Comparison of ENCODE assay signal across 17 cellular contexts in the genomic region with DNA sequence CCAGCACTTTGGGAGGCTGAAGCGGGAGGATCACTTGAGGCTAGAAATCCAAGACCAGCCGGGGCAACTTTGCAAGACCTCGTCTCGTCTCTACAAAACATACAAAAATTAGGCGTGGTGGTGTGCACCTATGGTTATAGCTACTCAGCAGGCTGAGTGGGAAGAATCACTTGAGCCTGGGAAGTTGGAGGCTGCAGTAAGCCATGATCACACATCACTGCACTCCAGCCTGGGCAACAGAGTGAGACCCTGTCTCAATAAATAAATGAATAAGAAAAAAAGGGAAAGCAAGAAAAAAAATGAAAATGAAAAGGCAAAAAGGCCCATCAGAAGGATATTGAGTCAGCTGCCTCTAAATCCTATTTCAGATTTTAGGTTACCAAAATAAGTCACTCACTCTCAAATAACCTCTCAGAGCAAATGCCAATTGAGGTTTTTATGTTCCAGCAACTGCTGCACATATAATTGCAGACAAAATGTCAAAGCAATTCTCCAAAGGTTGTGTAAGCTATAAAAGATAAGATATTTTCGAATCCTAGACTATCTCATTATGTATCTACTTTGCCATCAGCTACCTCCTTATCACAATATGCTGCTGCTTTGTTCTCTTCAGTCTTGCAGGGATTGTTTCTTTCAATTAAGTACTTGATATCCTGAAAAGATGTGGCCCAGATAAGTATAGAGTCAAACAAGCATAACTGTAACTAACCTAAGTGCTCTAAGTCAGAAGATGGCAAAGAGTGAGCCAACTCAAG. TPM values are rescaled to one million over a fixed set of nuclear protein-coding genes. Genes with fewer than 3 reads are reported as not detected.
DNase-seq lines count a peak whose midpoint lies in the region; ATAC-seq and TF ChIP-seq lines count a peak whose summit lies in the region.
"Had no signal": no experiment of that assay in that cellular context is flagged by ENCODE, and none has a peak within 500 bp of the region (broad histone marks: within the 10 kb centered on the region; RNA-seq: fewer than 3 reads in every experiment).

No MANE protein-coding gene starts in this region.

- H3K9me3 ChIP-seq in RWPE2 (ENCODE audit: severe bottlenecking) (no peaks in the 10 kb centered on the region), spleen (no peaks in the 10 kb centered on the region)
- H3K9me3 ChIP-seq: breast epithelium, prostate gland had no signal

- H3K36me3 Mint-ChIP-seq in chondrocyte (ENCODE audit: low read depth) = peaks cover 15% of the 10 kb centered on the region

- no peak for TF ChIP-seq POLR2A in spleen (IDR thresholded peaks at IDR 0.05)

- peaks cover 83% of the 10 kb centered on the region for H3K36me3 ChIP-seq in RWPE2 (ENCODE audit: low read depth)
- H3K36me3 ChIP-seq in spleen = peaks cover 0 to 61% (median 35%) of the 10 kb centered on the region in 6 donors
- H3K36me3 ChIP-seq: breast epithelium, prostate gland had no signal

- ATAC-seq in RWPE2 (ENCODE audit: low read depth) (no peak), HG02798 (IDR thresholded peaks at IDR 0.05; ENCODE audit: poor library complexity, unreplicated experiment) (no peak)
- ATAC-seq: left cardiac atrium, PC-3 had no signal

- H3K4me3 Mint-ChIP-seq in chondrocyte (ENCODE audit: unreplicated experiment) = no peak overlapping the region

- DNase-seq in activated T-cell treated with anti-CD3 and anti-CD28 coated beads, Interleukin-2, amount 50 U/mL, for 1 hour = peak; percentile 8
- DNase-seq in activated T-cell treated with anti-CD3 and anti-CD28 coated beads, Interleukin-2, amount 50 U/mL, for 48 hours = no peak
- peak; percentile 9 for DNase-seq in RWPE2 (ENCODE audit: low spot score)
- DNase-seq in chondrocyte (ENCODE audit: low spot score) = peak; percentile 4
- DNase-seq in spleen = peak; percentile 13
- no peak for DNase-seq in glomerular visceral epithelial cell (ENCODE audit: extremely low spot score)
- DNase-seq in T-helper 1 cell = no peak
- DNase-seq: ACHN, activated gamma-delta T cell, hypothalamus, left cardiac atrium, NCI-H2029, NCI-H524 treated with DMSO at 0.1 percent for 48 hours, PC-3 had no signal

- TF ChIP-seq CTCF in RWPE2 (IDR thresholded peaks at IDR 0.05; ENCODE audit: poor library complexity, severe bottlenecking) (no peak), chondrocyte (IDR thresholded peaks at IDR 0.05) (no peak), spleen (IDR thresholded peaks at IDR 0.05 in 8 of 11, conservative IDR thresholded peaks at IDR 0.05 in 3 of 11) (no peak)

- peaks cover 63% of the 10 kb centered on the region for H3K4me1 Mint-ChIP-seq in chondrocyte (ENCODE audit: low read depth)

- H3K27ac ChIP-seq in RWPE2 (ENCODE audit: poor library complexity, severe bottlenecking) (no peak overlapping the region), spleen (no peak overlapping the region)
- H3K27ac ChIP-seq: breast epithelium, prostate gland had no signal

- H3K27me3 Mint-ChIP-seq in chondrocyte (ENCODE audit: low read depth) = no peaks in the 10 kb centered on the region

- no peak overlapping the region for H3K27ac Mint-ChIP-seq in chondrocyte (ENCODE audit: unreplicated experiment)

- WGBS in spleen, 5 donors = 88 to 92% (median 90%) methylated on average over 6 of the region's 6 CpGs

- intact Hi-C loops in spleen (cut with DNase I; ENCODE audit: low total_unique reads) = no loop called here

- H3K27me3 ChIP-seq in RWPE2 (ENCODE audit: insufficient read depth, poor library complexity, severe bottlenecking) = no peaks in the 10 kb centered on the region
- no peaks in the 10 kb centered on the region for H3K27me3 ChIP-seq in spleen (replicated peaks in 1 of 7)
- H3K27me3 ChIP-seq: breast epithelium had no signal

- H3K4me3 ChIP-seq in RWPE2 (ENCODE audit: severe bottlenecking) = no peak overlapping the region
- no peak overlapping the region for H3K4me3 ChIP-seq in spleen
- H3K4me3 ChIP-seq: breast epithelium, prostate gland had no signal

- no peaks in the 10 kb centered on the region for H3K9me3 Mint-ChIP-seq in chondrocyte (ENCODE audit: low read depth)

- H3K4me1 ChIP-seq in RWPE2 (ENCODE audit: insufficient read depth, poor library complexity, severe bottlenecking) (peaks cover 12% of the 10 kb centered on the region), spleen (peaks cover 37 to 91% (median 62%) of the 10 kb centered on the region in 6 donors)

RNA-seq across cellular contexts. Expression of a gene that starts 4.7 kb away (rescaled TPM):
- total RNA-seq in chondrocyte = 64.9 to 74.9 TPM (median 65.5 TPM) in 3 replicates
- 10 to 100 TPM; 47.9 to 61.4 (median 56.4) TPM for total RNA-seq in spleen
- 10 to 100 TPM in 2 of 3 donors, 1 to 10 TPM in 1; 9.2 to 22.3 (median 10.9) TPM for polyA plus RNA-seq in spleen

RNA-seq across cellular contexts. Expression of a gene that starts 40.1 kb away (rescaled TPM):
- total RNA-seq in chondrocyte (35.7 to 40.2 TPM (median 39.7 TPM) in 3 replicates), spleen (10 to 100 TPM; 43.6 to 79.2 (median 66.5) TPM)
- polyA plus RNA-seq in spleen = 10 to 100 TPM; 40.1 to 64.3 (median 43.2) TPM

Comparison
In these comparisons a context has a peak if more than half of its experiments do, and no peak if none do; other contexts are left out.
1. DNase-seq: peak in activated T-cell treated with anti-CD3 and anti-CD28 coated beads, Interleukin-2, amount 50 U/mL, for 1 hour (single experiment), RWPE2 (single experiment), chondrocyte (single experiment) and spleen (single experiment); none in activated T-cell treated with anti-CD3 and anti-CD28 coated beads, Interleukin-2, amount 50 U/mL, for 48 hours (0 of 2), glomerular visceral epithelial cell (single experiment) and T-helper 1 cell (0 of 5).